Comparison of ENCODE assay signal across 13 cellular contexts in genomic region chr12:57724003-57724935, GRCh38. TPM values are rescaled to one million over a fixed set of nuclear protein-coding genes. Genes with fewer than 3 reads are reported as not detected.
DNase-seq lines count a peak whose midpoint lies in the region; ATAC-seq lines count a peak whose summit lies in the region.
"Had no signal": no experiment of that assay in that cellular context is flagged by ENCODE, and none has a peak within 500 bp of the region (broad histone marks: within the 10 kb centered on the region; RNA-seq: fewer than 3 reads in every experiment).

No MANE protein-coding gene starts in this region.

- ATAC-seq in T-helper 17 cell (peak; percentile 7), memory B cell (ENCODE audit: low read depth) (no peak), HG02610 (IDR thresholded peaks at IDR 0.05; ENCODE audit: unreplicated experiment) (no peak)
- ATAC-seq: sciatic nerve had no signal

- no peaks in the 10 kb centered on the region for H3K4me1 ChIP-seq in CD4-positive, alpha-beta memory T cell (ENCODE audit: insufficient read depth, low read length)

- H3K27me3 Mint-ChIP-seq in CD4-positive, alpha-beta memory T cell = no peaks in the 10 kb centered on the region
- no peaks in the 10 kb centered on the region for H3K27me3 Mint-ChIP-seq in T-helper 17 cell
- no peaks in the 10 kb centered on the region for H3K27me3 Mint-ChIP-seq in memory B cell

- peak; percentile 2 for DNase-seq in Ammon's horn (ENCODE audit: low spot score)
- DNase-seq in CD4-positive, alpha-beta memory T cell = peak in 1 of 5 donors; percentile 20
- DNase-seq in T-helper 17 cell = no peak
- no peak for DNase-seq in memory B cell (ENCODE audit: low spot score in 2 of 2)
- DNase-seq in OCI-M2 (lab: John Stamatoyannopoulos, UW; ENCODE audit: unreplicated experiment) = no peak
- DNase-seq in NCI-H1930 (lab: John Stamatoyannopoulos, UW) = no peak
- no peak for DNase-seq in amniotic stem cell (lab: John Stamatoyannopoulos, UW)
- DNase-seq: NCI-H1092 treated with DMSO at 0.1 percent for 48 hours; SK-N-SH; stimulated activated CD4-positive, alpha-beta T cell treated with anti-CD3 and anti-CD28 coated beads, Interleukin-2, amount 100 ng/mL, for 48 hours; upper lobe of left lung had no signal

- H3K27me3 ChIP-seq in CD4-positive, alpha-beta memory T cell (ENCODE audit: insufficient read depth, low read length) = no peaks in the 10 kb centered on the region
- H3K27me3 ChIP-seq: upper lobe of left lung had no signal

- no peak overlapping the region for H3K27ac ChIP-seq in CD4-positive, alpha-beta memory T cell (ENCODE audit: low read depth, low read length)
- H3K27ac ChIP-seq: upper lobe of left lung had no signal

- peaks cover 27 to 45% of the 10 kb centered on the region in 2 donors for H3K36me3 Mint-ChIP-seq in CD4-positive, alpha-beta memory T cell
- H3K36me3 Mint-ChIP-seq in T-helper 17 cell (ENCODE audit: low read depth) = peaks cover 16% of the 10 kb centered on the region
- H3K36me3 Mint-ChIP-seq in memory B cell = peaks cover 32% of the 10 kb centered on the region

- POLR2A ChIA-PET in CD4-positive, alpha-beta memory T cell (lab: Charles Lee; ENCODE audit: partially characterized antibody) = interaction anchor here (0.7 to 4.4 kb wide), 8 partner anchors 10 to 131 kb away, joined by 3 to 32 read pairs (median 3); partner anchors contain the start of genes OS9 and TSPAN31

- H3K27ac Mint-ChIP-seq in CD4-positive, alpha-beta memory T cell = peak overlapping the region; percentile 52 to 92 (median 84)
- peak overlapping the region; percentile 80 for H3K27ac Mint-ChIP-seq in T-helper 17 cell
- H3K27ac Mint-ChIP-seq in memory B cell = peak overlapping the region; percentile 67

- H3K4me1 Mint-ChIP-seq in CD4-positive, alpha-beta memory T cell = peaks cover 16 to 32% (median 22%) of the 10 kb centered on the region in 4 donors
- H3K4me1 Mint-ChIP-seq in T-helper 17 cell = peaks cover 37% of the 10 kb centered on the region
- H3K4me1 Mint-ChIP-seq in memory B cell = peaks cover 18% of the 10 kb centered on the region

- H3K36me3 ChIP-seq in CD4-positive, alpha-beta memory T cell (ENCODE audit: insufficient read depth, low read length) = peaks cover 47% of the 10 kb centered on the region

- intact Hi-C loops in CD4-positive, alpha-beta memory T cell (cut with micrococcal nuclease) = no loop called here

- no peaks in the 10 kb centered on the region for H3K9me3 ChIP-seq in CD4-positive, alpha-beta memory T cell (ENCODE audit: control insufficient read depth in 1 of 2, low read length in 2 of 2)
- no peaks in the 10 kb centered on the region for H3K9me3 ChIP-seq in T-helper 17 cell (ENCODE audit: control insufficient read depth, low read length, poor library complexity, severe bottlenecking)
- H3K9me3 ChIP-seq: SK-N-SH, upper lobe of left lung had no signal

- H3K4me3 Mint-ChIP-seq in CD4-positive, alpha-beta memory T cell = no peak overlapping the region
- no peak overlapping the region for H3K4me3 Mint-ChIP-seq in T-helper 17 cell
- no peak overlapping the region for H3K4me3 Mint-ChIP-seq in memory B cell

- CTCF ChIA-PET in CD4-positive, alpha-beta memory T cell (lab: Charles Lee; ENCODE audit: partially characterized antibody) = interaction anchor here (0.7 to 3.2 kb wide), 2 partner anchors 15 to 18 kb away, joined by 3 to 10 read pairs; no protein-coding TSS in a partner anchor

- H3K9me3 Mint-ChIP-seq in CD4-positive, alpha-beta memory T cell = peaks cover 0 to under 1% (median 0%) of the 10 kb centered on the region in 8 donors
- H3K9me3 Mint-ChIP-seq in memory B cell = no peaks in the 10 kb centered on the region

- H3K4me3 ChIP-seq in CD4-positive, alpha-beta memory T cell (ENCODE audit: low read length in 2 of 2) = no peak overlapping the region
- H3K4me3 ChIP-seq: upper lobe of left lung had no signal

RNA-seq across cellular contexts. Expression of gene AGAP2, which starts 14.3 kb away (rescaled TPM):
- 10 to 100 TPM; 63.2 to 66.7 TPM for total RNA-seq in CD4-positive, alpha-beta memory T cell
- 1 to 10 TPM; 3.2 to 8.6 TPM for polyA plus RNA-seq in CD4-positive, alpha-beta memory T cell
- 10 to 100 TPM; 46.5 to 57.6 TPM for total RNA-seq in T-helper 17 cell

RNA-seq across cellular contexts. Expression of gene TSPAN31, which starts 20.6 kb away (rescaled TPM):
- total RNA-seq in CD4-positive, alpha-beta memory T cell = 10 to 100 TPM; 27.5 to 30.6 TPM
- 10 to 100 TPM; 37.5 to 76.2 TPM for polyA plus RNA-seq in CD4-positive, alpha-beta memory T cell
- total RNA-seq in T-helper 17 cell = 10 to 100 TPM in 1 of 2 donors, 1 to 10 TPM in 1; 9.6 to 11.8 TPM

RNA-seq across cellular contexts. Expression of gene CDK4, which starts 27.8 kb away (rescaled TPM):
- total RNA-seq in CD4-positive, alpha-beta memory T cell = 10 to 100 TPM; 44.4 to 48.3 TPM
- 10 to 100 TPM; 85.0 to 99.7 TPM for polyA plus RNA-seq in CD4-positive, alpha-beta memory T cell
- 10 to 100 TPM; 20.8 to 21.3 TPM for total RNA-seq in T-helper 17 cell

RNA-seq across cellular contexts. Expression of gene OS9, which starts 30.3 kb away (rescaled TPM):
- total RNA-seq in CD4-positive, alpha-beta memory T cell = 100 to 1,000 TPM; 189 to 195 TPM
- 10 to 100 TPM; 56.6 to 73.0 TPM for polyA plus RNA-seq in CD4-positive, alpha-beta memory T cell
- total RNA-seq in T-helper 17 cell = 100 to 1,000 TPM; 138 to 142 TPM

RNA-seq across cellular contexts. Expression of gene MARCHF9, which starts 30.6 kb away (rescaled TPM):
- total RNA-seq in CD4-positive, alpha-beta memory T cell = 10 to 100 TPM; 58.0 to 62.8 TPM
- polyA plus RNA-seq in CD4-positive, alpha-beta memory T cell = 1 to 10 TPM; 3.7 to 8.9 TPM
- total RNA-seq in T-helper 17 cell = 10 to 100 TPM; 45.3 to 62.4 TPM
